ENCODE assay signal across 1 cellular context in genomic region chr9:37027582-37028424, GRCh38.
A peak's percentile ranks its signal among the peaks of the same experiment; 100 is the strongest.
TF ChIP-seq lines count a peak whose summit lies in the region.

No MANE protein-coding gene starts in this region.

TF ChIP-seq in HepG2, 621 proteins besides CTCF, POLR2A, EP300 and RAD21 (continued from another document and continues in another):
- TF ChIP-seq, protein P1, sequence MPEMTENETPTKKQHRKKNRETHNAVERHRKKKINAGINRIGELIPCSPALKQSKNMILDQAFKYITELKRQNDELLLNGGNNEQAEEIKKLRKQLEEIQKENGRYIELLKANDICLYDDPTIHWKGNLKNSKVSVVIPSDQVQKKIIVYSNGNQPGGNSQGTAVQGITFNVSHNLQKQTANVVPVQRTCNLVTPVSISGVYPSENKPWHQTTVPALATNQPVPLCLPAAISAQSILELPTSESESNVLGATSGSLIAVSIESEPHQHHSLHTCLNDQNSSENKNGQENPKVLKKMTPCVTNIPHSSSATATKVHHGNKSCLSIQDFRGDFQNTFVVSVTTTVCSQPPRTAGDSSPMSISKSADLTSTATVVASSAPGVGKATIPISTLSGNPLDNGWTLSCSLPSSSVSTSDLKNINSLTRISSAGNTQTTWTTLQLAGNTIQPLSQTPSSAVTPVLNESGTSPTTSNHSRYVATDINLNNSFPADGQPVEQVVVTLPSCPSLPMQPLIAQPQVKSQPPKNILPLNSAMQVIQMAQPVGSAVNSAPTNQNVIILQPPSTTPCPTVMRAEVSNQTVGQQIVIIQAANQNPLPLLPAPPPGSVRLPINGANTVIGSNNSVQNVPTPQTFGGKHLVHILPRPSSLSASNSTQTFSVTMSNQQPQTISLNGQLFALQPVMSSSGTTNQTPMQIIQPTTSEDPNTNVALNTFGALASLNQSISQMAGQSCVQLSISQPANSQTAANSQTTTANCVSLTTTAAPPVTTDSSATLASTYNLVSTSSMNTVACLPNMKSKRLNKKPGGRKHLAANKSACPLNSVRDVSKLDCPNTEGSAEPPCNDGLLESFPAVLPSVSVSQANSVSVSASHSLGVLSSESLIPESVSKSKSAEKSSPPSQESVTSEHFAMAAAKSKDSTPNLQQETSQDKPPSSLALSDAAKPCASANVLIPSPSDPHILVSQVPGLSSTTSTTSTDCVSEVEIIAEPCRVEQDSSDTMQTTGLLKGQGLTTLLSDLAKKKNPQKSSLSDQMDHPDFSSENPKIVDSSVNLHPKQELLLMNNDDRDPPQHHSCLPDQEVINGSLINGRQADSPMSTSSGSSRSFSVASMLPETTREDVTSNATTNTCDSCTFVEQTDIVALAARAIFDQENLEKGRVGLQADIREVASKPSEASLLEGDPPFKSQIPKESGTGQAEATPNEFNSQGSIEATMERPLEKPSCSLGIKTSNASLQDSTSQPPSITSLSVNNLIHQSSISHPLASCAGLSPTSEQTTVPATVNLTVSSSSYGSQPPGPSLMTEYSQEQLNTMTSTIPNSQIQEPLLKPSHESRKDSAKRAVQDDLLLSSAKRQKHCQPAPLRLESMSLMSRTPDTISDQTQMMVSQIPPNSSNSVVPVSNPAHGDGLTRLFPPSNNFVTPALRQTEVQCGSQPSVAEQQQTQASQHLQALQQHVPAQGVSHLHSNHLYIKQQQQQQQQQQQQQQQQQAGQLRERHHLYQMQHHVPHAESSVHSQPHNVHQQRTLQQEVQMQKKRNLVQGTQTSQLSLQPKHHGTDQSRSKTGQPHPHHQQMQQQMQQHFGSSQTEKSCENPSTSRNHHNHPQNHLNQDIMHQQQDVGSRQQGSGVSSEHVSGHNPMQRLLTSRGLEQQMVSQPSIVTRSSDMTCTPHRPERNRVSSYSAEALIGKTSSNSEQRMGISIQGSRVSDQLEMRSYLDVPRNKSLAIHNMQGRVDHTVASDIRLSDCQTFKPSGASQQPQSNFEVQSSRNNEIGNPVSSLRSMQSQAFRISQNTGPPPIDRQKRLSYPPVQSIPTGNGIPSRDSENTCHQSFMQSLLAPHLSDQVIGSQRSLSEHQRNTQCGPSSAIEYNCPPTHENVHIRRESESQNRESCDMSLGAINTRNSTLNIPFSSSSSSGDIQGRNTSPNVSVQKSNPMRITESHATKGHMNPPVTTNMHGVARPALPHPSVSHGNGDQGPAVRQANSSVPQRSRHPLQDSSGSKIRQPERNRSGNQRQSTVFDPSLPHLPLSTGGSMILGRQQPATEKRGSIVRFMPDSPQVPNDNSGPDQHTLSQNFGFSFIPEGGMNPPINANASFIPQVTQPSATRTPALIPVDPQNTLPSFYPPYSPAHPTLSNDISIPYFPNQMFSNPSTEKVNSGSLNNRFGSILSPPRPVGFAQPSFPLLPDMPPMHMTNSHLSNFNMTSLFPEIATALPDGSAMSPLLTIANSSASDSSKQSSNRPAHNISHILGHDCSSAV (CRISPR knock-in tag; IDR thresholded peaks at IDR 0.05; ENCODE audit: borderline replicate concordance): no peak
- TF ChIP-seq ZNF616 (CRISPR knock-in tag; IDR thresholded peaks at IDR 0.05; ENCODE audit: low read depth): peak; percentile 97
- no peak for TF ChIP-seq ZNF75D (CRISPR knock-in tag; IDR thresholded peaks at IDR 0.05; ENCODE audit: borderline replicate concordance)
- peak; percentile 99 for TF ChIP-seq MEIS2 (CRISPR knock-in tag; IDR thresholded peaks at IDR 0.05)
- TF ChIP-seq ARID5B (CRISPR knock-in tag; IDR thresholded peaks at IDR 0.05): peak; percentile 81
- peak; percentile 50; the same call in 1 of the 2 replicates for TF ChIP-seq ZNF7 (CRISPR knock-in tag; IDR thresholded peaks at IDR 0.05)
- peak; percentile 61 for TF ChIP-seq ZFY (CRISPR knock-in tag; IDR thresholded peaks at IDR 0.05)
- TF ChIP-seq, protein P2, sequence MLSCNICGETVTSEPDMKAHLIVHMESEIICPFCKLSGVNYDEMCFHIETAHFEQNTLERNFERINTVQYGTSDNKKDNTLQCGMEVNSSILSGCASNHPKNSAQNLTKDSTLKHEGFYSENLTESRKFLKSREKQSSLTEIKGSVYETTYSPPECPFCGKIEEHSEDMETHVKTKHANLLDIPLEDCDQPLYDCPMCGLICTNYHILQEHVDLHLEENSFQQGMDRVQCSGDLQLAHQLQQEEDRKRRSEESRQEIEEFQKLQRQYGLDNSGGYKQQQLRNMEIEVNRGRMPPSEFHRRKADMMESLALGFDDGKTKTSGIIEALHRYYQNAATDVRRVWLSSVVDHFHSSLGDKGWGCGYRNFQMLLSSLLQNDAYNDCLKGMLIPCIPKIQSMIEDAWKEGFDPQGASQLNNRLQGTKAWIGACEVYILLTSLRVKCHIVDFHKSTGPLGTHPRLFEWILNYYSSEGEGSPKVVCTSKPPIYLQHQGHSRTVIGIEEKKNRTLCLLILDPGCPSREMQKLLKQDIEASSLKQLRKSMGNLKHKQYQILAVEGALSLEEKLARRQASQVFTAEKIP (CRISPR knock-in tag; IDR thresholded peaks at IDR 0.05; ENCODE audit: borderline replicate concordance): no peak
- peak; percentile 88; the same call in 1 of the 2 replicates for TF ChIP-seq STAT5B (CRISPR knock-in tag; IDR thresholded peaks at IDR 0.05)
- peak; percentile 80; the same call in 1 of the 2 replicates for TF ChIP-seq ZNF432 (CRISPR knock-in tag; IDR thresholded peaks at IDR 0.05; ENCODE audit: borderline replicate concordance)
- TF ChIP-seq, protein P3, sequence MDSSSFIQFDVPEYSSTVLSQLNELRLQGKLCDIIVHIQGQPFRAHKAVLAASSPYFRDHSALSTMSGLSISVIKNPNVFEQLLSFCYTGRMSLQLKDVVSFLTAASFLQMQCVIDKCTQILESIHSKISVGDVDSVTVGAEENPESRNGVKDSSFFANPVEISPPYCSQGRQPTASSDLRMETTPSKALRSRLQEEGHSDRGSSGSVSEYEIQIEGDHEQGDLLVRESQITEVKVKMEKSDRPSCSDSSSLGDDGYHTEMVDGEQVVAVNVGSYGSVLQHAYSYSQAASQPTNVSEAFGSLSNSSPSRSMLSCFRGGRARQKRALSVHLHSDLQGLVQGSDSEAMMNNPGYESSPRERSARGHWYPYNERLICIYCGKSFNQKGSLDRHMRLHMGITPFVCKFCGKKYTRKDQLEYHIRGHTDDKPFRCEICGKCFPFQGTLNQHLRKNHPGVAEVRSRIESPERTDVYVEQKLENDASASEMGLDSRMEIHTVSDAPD (CRISPR knock-in tag; IDR thresholded peaks at IDR 0.05): 0 out of 2 replicates have a peak, but pooled peaks have one; percentile 51
- peak; percentile 99 for TF ChIP-seq SP4 (CRISPR knock-in tag; IDR thresholded peaks at IDR 0.05)
- TF ChIP-seq, protein P4, sequence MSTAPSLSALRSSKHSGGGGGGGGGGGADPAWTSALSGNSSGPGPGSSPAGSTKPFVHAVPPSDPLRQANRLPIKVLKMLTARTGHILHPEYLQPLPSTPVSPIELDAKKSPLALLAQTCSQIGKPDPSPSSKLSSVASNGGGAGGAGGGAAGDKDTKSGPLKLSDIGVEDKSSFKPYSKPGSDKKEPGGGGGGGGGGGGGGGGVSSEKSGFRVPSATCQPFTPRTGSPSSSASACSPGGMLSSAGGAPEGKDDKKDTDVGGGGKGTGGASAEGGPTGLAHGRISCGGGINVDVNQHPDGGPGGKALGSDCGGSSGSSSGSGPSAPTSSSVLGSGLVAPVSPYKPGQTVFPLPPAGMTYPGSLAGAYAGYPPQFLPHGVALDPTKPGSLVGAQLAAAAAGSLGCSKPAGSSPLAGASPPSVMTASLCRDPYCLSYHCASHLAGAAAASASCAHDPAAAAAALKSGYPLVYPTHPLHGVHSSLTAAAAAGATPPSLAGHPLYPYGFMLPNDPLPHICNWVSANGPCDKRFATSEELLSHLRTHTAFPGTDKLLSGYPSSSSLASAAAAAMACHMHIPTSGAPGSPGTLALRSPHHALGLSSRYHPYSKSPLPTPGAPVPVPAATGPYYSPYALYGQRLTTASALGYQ (CRISPR knock-in tag; IDR thresholded peaks at IDR 0.05): peak; percentile 83
- TF ChIP-seq THRA (CRISPR knock-in tag; IDR thresholded peaks at IDR 0.05; ENCODE audit: borderline replicate concordance): peak; percentile 87
- TF ChIP-seq ZNF546 (CRISPR knock-in tag; conservative IDR thresholded peaks at IDR 0.05): peak; percentile 98
- no peak; the same call in 1 of the 2 replicates for TF ChIP-seq NR2C2 (CRISPR knock-in tag; IDR thresholded peaks at IDR 0.05; ENCODE audit: borderline replicate concordance)
- peak; percentile 96 for TF ChIP-seq NR0B2 (CRISPR knock-in tag; IDR thresholded peaks at IDR 0.05)
- peak; percentile 64; the same call in 1 of the 2 replicates for TF ChIP-seq SAFB2 (CRISPR knock-in tag; IDR thresholded peaks at IDR 0.05; ENCODE audit: borderline replicate concordance, low read depth)
- peak; percentile 84 for TF ChIP-seq ELF3 (CRISPR knock-in tag; IDR thresholded peaks at IDR 0.05)
- peak; percentile 98 for TF ChIP-seq ZSCAN21 (CRISPR knock-in tag; IDR thresholded peaks at IDR 0.05; ENCODE audit: borderline replicate concordance)
- TF ChIP-seq ZNF777 (CRISPR knock-in tag; IDR thresholded peaks at IDR 0.05): peak; percentile 82
- TF ChIP-seq SMYD3 (CRISPR knock-in tag; IDR thresholded peaks at IDR 0.05): peak; percentile 85
- TF ChIP-seq KDM5B (CRISPR knock-in tag; IDR thresholded peaks at IDR 0.05; ENCODE audit: borderline replicate concordance): peak; percentile 97
- TF ChIP-seq ZSCAN9 (CRISPR knock-in tag; IDR thresholded peaks at IDR 0.05; ENCODE audit: borderline replicate concordance): peak; percentile 99
- no peak for TF ChIP-seq SRSF4 (IDR thresholded peaks at IDR 0.05; ENCODE audit: low read depth, low read length, poor library complexity, severe bottlenecking)
- TF ChIP-seq TP53 (CRISPR knock-in tag; conservative IDR thresholded peaks at IDR 0.05): peak; percentile 71; the same call in 1 of the 2 replicates
- TF ChIP-seq ZNF382 (CRISPR knock-in tag; IDR thresholded peaks at IDR 0.05; ENCODE audit: borderline replicate concordance): no peak
- peak; percentile 99 for TF ChIP-seq ZMAT3 (CRISPR knock-in tag; conservative IDR thresholded peaks at IDR 0.05)
- peak; percentile 86; the same call in 1 of the 2 replicates for TF ChIP-seq ZNF333 (CRISPR knock-in tag; IDR thresholded peaks at IDR 0.05; ENCODE audit: borderline replicate concordance)
- TF ChIP-seq ZNF772 (CRISPR knock-in tag; IDR thresholded peaks at IDR 0.05): peak; percentile 89; the same call in 1 of the 2 replicates
- peak; percentile 92; the same call in 1 of the 2 replicates for TF ChIP-seq ZNF83 (CRISPR knock-in tag; IDR thresholded peaks at IDR 0.05; ENCODE audit: borderline replicate concordance)
- peak; percentile 56; the same call in 1 of the 2 replicates for TF ChIP-seq ONECUT2 (CRISPR knock-in tag; IDR thresholded peaks at IDR 0.05)
- peak; percentile 75; the same call in 1 of the 2 replicates for TF ChIP-seq ZSCAN22 (CRISPR knock-in tag; IDR thresholded peaks at IDR 0.05)
- TF ChIP-seq RFX5 (IDR thresholded peaks at IDR 0.05; ENCODE audit: low read depth, low read length): no peak
- TF ChIP-seq ATAD3A (CRISPR knock-in tag; IDR thresholded peaks at IDR 0.05): peak; percentile 89; the same call in 1 of the 2 replicates
- no peak for TF ChIP-seq MLLT10 (CRISPR knock-in tag; IDR thresholded peaks at IDR 0.05)
- TF ChIP-seq, protein P5, sequence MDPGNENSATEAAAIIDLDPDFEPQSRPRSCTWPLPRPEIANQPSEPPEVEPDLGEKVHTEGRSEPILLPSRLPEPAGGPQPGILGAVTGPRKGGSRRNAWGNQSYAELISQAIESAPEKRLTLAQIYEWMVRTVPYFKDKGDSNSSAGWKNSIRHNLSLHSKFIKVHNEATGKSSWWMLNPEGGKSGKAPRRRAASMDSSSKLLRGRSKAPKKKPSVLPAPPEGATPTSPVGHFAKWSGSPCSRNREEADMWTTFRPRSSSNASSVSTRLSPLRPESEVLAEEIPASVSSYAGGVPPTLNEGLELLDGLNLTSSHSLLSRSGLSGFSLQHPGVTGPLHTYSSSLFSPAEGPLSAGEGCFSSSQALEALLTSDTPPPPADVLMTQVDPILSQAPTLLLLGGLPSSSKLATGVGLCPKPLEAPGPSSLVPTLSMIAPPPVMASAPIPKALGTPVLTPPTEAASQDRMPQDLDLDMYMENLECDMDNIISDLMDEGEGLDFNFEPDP (CRISPR knock-in tag; conservative IDR thresholded peaks at IDR 0.05): 0 out of 2 replicates have a peak, but pooled peaks have one; percentile 97
- TF ChIP-seq EEA1 (CRISPR knock-in tag; IDR thresholded peaks at IDR 0.05; ENCODE audit: borderline replicate concordance): peak; percentile 87; the same call in 1 of the 2 replicates
- TF ChIP-seq ZKSCAN1 (IDR thresholded peaks at IDR 0.05; ENCODE audit: low read length): no peak
